11 cellular contexts compared by ENCODE assay signal in genomic region chr19:16339361-16339725, GRCh38. TPM values are rescaled to one million over a fixed set of nuclear protein-coding genes. Genes with fewer than 3 reads are reported as not detected.
DNase-seq lines count a peak whose midpoint lies in the region; ATAC-seq lines count a peak whose summit lies in the region.
"Had no signal": no experiment of that assay in that cellular context is flagged by ENCODE, and none has a peak within 500 bp of the region (broad histone marks: within the 10 kb centered on the region; RNA-seq: fewer than 3 reads in every experiment).

No MANE protein-coding gene starts in this region.

- H3K4me2 ChIP-seq in BLaER1 treated with 17β-estradiol and CSF1 and Interleukin-3, amounts not matched to agents 10 nM and 100 nM = peak overlapping the region; percentile 81 to 95 (median 89)
- peak overlapping the region; percentile 75 for H3K4me2 ChIP-seq in GM23248 (ENCODE audit: unreplicated experiment)

- no peaks in the 10 kb centered on the region for H3K27me3 ChIP-seq in BLaER1 treated with 17β-estradiol and CSF1 and Interleukin-3, amounts not matched to agents 10 nM and 100 nM
- no peaks in the 10 kb centered on the region for H3K27me3 ChIP-seq in GM23248 (replicated peaks; ENCODE audit: insufficient read depth)

- in situ Hi-C loops in GM23248 (cut with MboI) = no loop called here

- 27 to 32% methylated on average over 6 of the region's 6 CpGs for WGBS in GM23248 (ENCODE audit: low coverage in 1 of 2, low lambda C conversion rate in 2 of 2, missing lambda C conversion rate in 2 of 2), 2 experiments

- peak overlapping the region; percentile 9 to 73 (median 64); a peak in 21 of 22 replicates for H3K9ac ChIP-seq in BLaER1 treated with 17β-estradiol and CSF1 and Interleukin-3, amounts not matched to agents 10 nM and 100 nM
- peak overlapping the region; percentile 56 for H3K9ac ChIP-seq in GM23248

- no peak for DNase-seq in GM23248
- no peak for DNase-seq in activated naive CD4-positive, alpha-beta T cell treated with anti-CD3 and anti-CD28 coated beads, Interleukin-2, amount 50 U/mL, for 72 hours (ENCODE audit: low spot score in 2 of 2)
- DNase-seq in naive thymus-derived CD8-positive, alpha-beta T cell = no peak
- DNase-seq in DMS79 (lab: John Stamatoyannopoulos, UW) = no peak
- DNase-seq in NCI-H1092 treated with DMSO at 0.1 percent for 48 hours (lab: John Stamatoyannopoulos, UW) = no peak
- DNase-seq in stimulated activated CD4-positive, alpha-beta T cell treated with anti-CD3 and anti-CD28 coated beads, Interleukin-1b, Interleukin-23, amount 100 ng/mL, for 48 hours = no peak
- DNase-seq: DMS79 treated with DMSO at 0.1 percent for 48 hours, NCI-H2029 had no signal

- no peaks in the 10 kb centered on the region for H3K9me2 ChIP-seq in GM23248 (ENCODE audit: insufficient read depth)

- H3F3A ChIP-seq in GM23248 (ENCODE audit: insufficient read depth) = peaks cover 25% of the 10 kb centered on the region; the same call in 1 of the 2 replicates

- H4K20me1 ChIP-seq in BLaER1 treated with 17β-estradiol and CSF1 and Interleukin-3, amounts not matched to agents 10 nM and 100 nM = no peaks in the 10 kb centered on the region
- H4K20me1 ChIP-seq in GM23248 (ENCODE audit: insufficient read depth) = no peaks in the 10 kb centered on the region

- no peaks in the 10 kb centered on the region for H3K27me3 Mint-ChIP-seq in naive thymus-derived CD8-positive, alpha-beta T cell

- peaks cover 35 to 76% (median 73%) of the 10 kb centered on the region in 4 donors for H3K4me1 Mint-ChIP-seq in naive thymus-derived CD8-positive, alpha-beta T cell

- peaks cover 0 to 4% of the 10 kb centered on the region in 2 donors for H3K9me3 Mint-ChIP-seq in activated naive CD4-positive, alpha-beta T cell treated with anti-CD3 and anti-CD28 coated beads, Interleukin-2, amount 50 U/mL, for 72 hours
- no peaks in the 10 kb centered on the region for H3K9me3 Mint-ChIP-seq in naive thymus-derived CD8-positive, alpha-beta T cell

- no peaks in the 10 kb centered on the region for H3K36me3 ChIP-seq in BLaER1 treated with 17β-estradiol and CSF1 and Interleukin-3, amounts not matched to agents 10 nM and 100 nM
- no peaks in the 10 kb centered on the region for H3K36me3 ChIP-seq in GM23248 (ENCODE audit: low read depth)

- no peaks in the 10 kb centered on the region for H3K9me3 ChIP-seq in BLaER1 treated with 17β-estradiol and CSF1 and Interleukin-3, amounts not matched to agents 10 nM and 100 nM (replicated peaks in 1 of 11)
- no peaks in the 10 kb centered on the region for H3K9me3 ChIP-seq in GM23248 (ENCODE audit: low read depth)

- no peak for ATAC-seq in activated naive CD4-positive, alpha-beta T cell treated with anti-CD3 and anti-CD28 coated beads, Interleukin-2, amount 50 U/mL, for 72 hours
- ATAC-seq in naive thymus-derived CD8-positive, alpha-beta T cell = no peak
- no peak for ATAC-seq in HG02610 (IDR thresholded peaks at IDR 0.05; ENCODE audit: unreplicated experiment)

- POLR2A ChIA-PET in naive thymus-derived CD8-positive, alpha-beta T cell (lab: Charles Lee) = interaction anchor here (0.8 to 32.2 kb wide), 5 partner anchors 8 to 28 kb away, joined by 4 to 4622 read pairs (median 9); partner anchors contain the start of gene KLF2

- H2AFZ ChIP-seq in GM23248 = no peak overlapping the region

- H3K4me3 Mint-ChIP-seq in naive thymus-derived CD8-positive, alpha-beta T cell = peak overlapping the region; percentile 70 to 89 (median 88)

- no peaks in the 10 kb centered on the region for H3K79me2 ChIP-seq in GM23248 (ENCODE audit: insufficient read depth)

- H3K36me3 Mint-ChIP-seq in activated naive CD4-positive, alpha-beta T cell treated with anti-CD3 and anti-CD28 coated beads, Interleukin-2, amount 50 U/mL, for 72 hours = no peaks in the 10 kb centered on the region
- no peaks in the 10 kb centered on the region for H3K36me3 Mint-ChIP-seq in naive thymus-derived CD8-positive, alpha-beta T cell

- peaks cover 62 to 86% (median 66%) of the 10 kb centered on the region in 10 experiments for H3K4me1 ChIP-seq in BLaER1 treated with 17β-estradiol and CSF1 and Interleukin-3, amounts not matched to agents 10 nM and 100 nM
- H3K4me1 ChIP-seq in GM23248 (ENCODE audit: insufficient read depth) = peaks cover 42% of the 10 kb centered on the region

- peak overlapping the region; percentile 56 to 94 (median 82); a peak in 19 of 22 replicates for H3K27ac ChIP-seq in BLaER1 treated with 17β-estradiol and CSF1 and Interleukin-3, amounts not matched to agents 10 nM and 100 nM
- peak overlapping the region; percentile 74 for H3K27ac ChIP-seq in GM23248
- H3K27ac ChIP-seq: VCaP had no signal

- peak overlapping the region; percentile 54 to 87 for H3K27ac Mint-ChIP-seq in activated naive CD4-positive, alpha-beta T cell treated with anti-CD3 and anti-CD28 coated beads, Interleukin-2, amount 50 U/mL, for 72 hours
- peak overlapping the region; percentile 89 to 98 (median 95) for H3K27ac Mint-ChIP-seq in naive thymus-derived CD8-positive, alpha-beta T cell

- peak overlapping the region in 5 of 10 experiments; percentile 6 to 41 (median 21); a peak in 5 of 20 replicates for H3K4me3 ChIP-seq in BLaER1 treated with 17β-estradiol and CSF1 and Interleukin-3, amounts not matched to agents 10 nM and 100 nM
- H3K4me3 ChIP-seq in GM23248 = peak overlapping the region; percentile 33; the same call in 1 of the 2 replicates

RNA-seq across cellular contexts. Expression of gene KLF2, which starts 14.7 kb away (rescaled TPM):
- 3.3 and 11.3 TPM in 2 replicates for total RNA-seq in GM23248 (2014; rRNA removed; shearing (Covaris generic))
- polyA plus RNA-seq in GM23248 (2016; fragmentation: Nextera tagmentation; extraction: Ambion mirVana) = 7.8 and 10.8 TPM in 2 replicates
- total RNA-seq in activated naive CD4-positive, alpha-beta T cell treated with anti-CD3 and anti-CD28 coated beads, Interleukin-2, amount 50 U/mL, for 72 hours = under 1 TPM; 0.56 to 0.57 TPM
- 100 to 1,000 TPM; 386 to 393 TPM for total RNA-seq in naive thymus-derived CD8-positive, alpha-beta T cell
- polyA plus RNA-seq in naive thymus-derived CD8-positive, alpha-beta T cell = 100 to 1,000 TPM; 115 to 216 (median 166) TPM

Comparison
In these comparisons a context has a peak if more than half of its experiments do, and no peak if none do; other contexts are left out.
1. RNA of gene KLF2, which starts 14.7 kb away (total RNA-seq): 386 to 393 TPM in naive thymus-derived CD8-positive, alpha-beta T cell; 3.3 to 11.3 TPM in GM23248 and 0.56 to 0.57 TPM in activated naive CD4-positive, alpha-beta T cell treated with anti-CD3 and anti-CD28 coated beads, Interleukin-2, amount 50 U/mL, for 72 hours; every median in the first group is over 10 times any median in the second.